In genomic region chr2:19895535-19895934, GRCh38 we compare ENCODE assay signal across 1 cellular context.
TF ChIP-seq lines count a peak whose summit lies in the region.

No MANE protein-coding gene starts in this region.

TF ChIP-seq in K562, 482 proteins besides CTCF, POLR2A, EP300 and RAD21 (continued from another document):
- no peak for TF ChIP-seq RERE (CRISPR knock-in tag; IDR thresholded peaks at IDR 0.05; ENCODE audit: borderline replicate concordance)
- peak; percentile 51 for TF ChIP-seq DPF2 (IDR thresholded peaks at IDR 0.05)
TF ChIP-seq in K562: peak in this region for 18.
